Comparison of ENCODE assay signal across 9 cellular contexts in genomic region chr4:20254517-20255250, GRCh38. TPM values are rescaled to one million over a fixed set of nuclear protein-coding genes. Genes with fewer than 3 reads are reported as not detected.
DNase-seq lines count a peak whose midpoint lies in the region; ATAC-seq and TF ChIP-seq lines count a peak whose summit lies in the region.
"Had no signal": no experiment of that assay in that cellular context is flagged by ENCODE, and none has a peak within 500 bp of the region (broad histone marks: within the 10 kb centered on the region; RNA-seq: fewer than 3 reads in every experiment).

No MANE protein-coding gene starts in this region.

- H3K4me1 ChIP-seq in Peyer's patch = peaks cover 0 to 20% (median 0%) of the 10 kb centered on the region in 4 donors

- H3K9me3 Mint-ChIP-seq in glutamatergic neuron (ENCODE audit: unreplicated experiment) = peaks cover 10% of the 10 kb centered on the region

- DNase-seq in D341Med (ENCODE audit: low spot score) (peak; percentile 36), Peyer's patch (peak in 1 of 3 donors; percentile 45), glutamatergic neuron (peak; percentile 60), posterior cingulate gyrus (peak in 8 of 10 donors; percentile 8 to 85 (median 19))

- peak overlapping the region; percentile 99 for H3K4me3 Mint-ChIP-seq in glutamatergic neuron (ENCODE audit: unreplicated experiment)

- H3K27ac Mint-ChIP-seq in glutamatergic neuron (ENCODE audit: unreplicated experiment) = peak overlapping the region; percentile 57

- intact Hi-C loops in posterior cingulate gyrus (cut with DNase I) = no loop called here

- no peaks in the 10 kb centered on the region for H3K36me3 Mint-ChIP-seq in glutamatergic neuron (ENCODE audit: unreplicated experiment)

- TF ChIP-seq CTCF in Peyer's patch (IDR thresholded peaks at IDR 0.05) (no peak), glutamatergic neuron (IDR thresholded peaks at IDR 0.05; ENCODE audit: partially characterized antibody, unreplicated experiment) (no peak)

- TF ChIP-seq POLR2A in Peyer's patch (IDR thresholded peaks at IDR 0.05) = no peak

- peaks cover 22% of the 10 kb centered on the region for H3K27me3 Mint-ChIP-seq in glutamatergic neuron (ENCODE audit: unreplicated experiment)

- H3K27ac ChIP-seq in Peyer's patch = peak overlapping the region in 1 of 4 donors; percentile 6

- peak overlapping the region; percentile 30 to 52 (median 40) for H3K4me3 ChIP-seq in Peyer's patch

- peaks cover 4% of the 10 kb centered on the region for H3K4me1 Mint-ChIP-seq in glutamatergic neuron (ENCODE audit: low read depth, unreplicated experiment)

- no peaks in the 10 kb centered on the region for H3K36me3 ChIP-seq in Peyer's patch

- H3K27me3 ChIP-seq in Peyer's patch = peaks cover 0 to 11% of the 10 kb centered on the region in 2 donors

- ATAC-seq in GM19452 (IDR thresholded peaks at IDR 0.05; ENCODE audit: unreplicated experiment) (no peak), GM19023 (IDR thresholded peaks at IDR 0.05; ENCODE audit: unreplicated experiment) (no peak), HG03378 (IDR thresholded peaks at IDR 0.05; ENCODE audit: unreplicated experiment) (no peak), GM18858 (IDR thresholded peaks at IDR 0.05; ENCODE audit: unreplicated experiment) (no peak)

- no peaks in the 10 kb centered on the region for H3K9me3 ChIP-seq in Peyer's patch

RNA-seq across cellular contexts. Expression of gene SLIT2, which starts 3.0 kb away (rescaled TPM):
- total RNA-seq in Peyer's patch = 10 to 100 TPM in 1 of 4 donors, 1 to 10 TPM in 3; 3.3 to 11.6 (median 5.5) TPM
- total RNA-seq in glutamatergic neuron (ENCODE audit: unreplicated experiment) = 21.6 TPM
- total RNA-seq: T-helper 2 cell treated with Interferon-gamma antibody and Interleukin-4, amounts not matched to agents 100 ng/mL and 5 ng/mL, for 36 hours had no signal
